ENCODE assay signal across 8 cellular contexts in the genomic region with DNA sequence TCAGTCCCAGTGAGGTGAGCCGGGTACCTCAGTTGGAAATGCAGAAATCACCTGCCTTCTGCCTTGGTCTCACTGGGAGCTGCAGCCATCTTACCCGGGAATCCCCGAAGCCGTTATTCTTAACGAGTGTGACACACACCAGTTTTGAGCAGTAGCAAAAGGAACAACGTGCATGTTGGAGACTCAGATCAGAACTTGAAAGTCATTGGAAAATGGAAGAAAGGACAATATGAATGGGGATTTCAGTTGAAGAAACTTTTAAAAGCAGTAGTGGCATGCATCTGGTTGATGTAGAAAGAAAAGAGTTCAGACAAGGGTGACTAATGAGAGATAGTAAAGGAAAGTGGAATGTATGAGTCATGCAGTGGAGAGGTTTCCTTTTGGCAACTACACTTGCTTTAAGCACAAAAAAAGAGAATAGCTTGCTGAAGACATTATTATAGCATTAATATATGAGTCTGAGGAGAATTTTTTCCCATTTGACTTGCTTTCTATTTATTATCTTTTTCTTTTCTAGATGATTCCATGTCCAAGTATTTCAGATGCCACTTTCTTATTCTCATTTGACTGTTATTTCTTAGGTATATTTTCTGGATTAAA. TPM values are rescaled to one million over a fixed set of nuclear protein-coding genes. Genes with fewer than 3 reads are reported as not detected.
DNase-seq lines count a peak whose midpoint lies in the region; ATAC-seq, FAIRE-seq and TF ChIP-seq lines count a peak whose summit lies in the region.

No MANE protein-coding gene starts in this region.

- TF ChIP-seq CTCF in pancreas (IDR thresholded peaks at IDR 0.05), result no peak
- TF ChIP-seq CTCF in endothelial cell (IDR thresholded peaks at IDR 0.05; ENCODE audit: unreplicated experiment), result no peak

- H3K4me1 Mint-ChIP-seq in IgD-negative memory B cell (peaks cover 20 to 41% (median 40%) of the 10 kb centered on the region in 3 donors), endothelial cell (ENCODE audit: unreplicated experiment) (peaks cover 3% of the 10 kb centered on the region)

- intact Hi-C loops in pancreas (cut with DNase I), result no loop called here

- H3K27ac Mint-ChIP-seq in IgD-negative memory B cell, result peak overlapping the region; percentile 1 to 84 (median 12)
- H3K27ac Mint-ChIP-seq in endothelial cell (ENCODE audit: unreplicated experiment), result no peak overlapping the region

- H3K27ac ChIP-seq in esophagus (ENCODE audit: low read depth in 2 of 2, low read length in 1 of 2) (peak overlapping the region; percentile 44 to 55), pancreas (peak overlapping the region in 1 of 4 donors; percentile 56)

- H3K36me3 ChIP-seq in esophagus (ENCODE audit: control insufficient read depth in 2 of 2, insufficient read depth in 2 of 2, low read length in 1 of 2) (no peaks in the 10 kb centered on the region), pancreas (no peaks in the 10 kb centered on the region), H7 (replicated peaks; ENCODE audit: control insufficient read depth, insufficient read depth, low read length) (no peaks in the 10 kb centered on the region; the same call in 1 of the 2 replicates)

- ATAC-seq in GM21717 (IDR thresholded peaks at IDR 0.05; ENCODE audit: unreplicated experiment) (peak; percentile 81), pancreas (peak; percentile 77 to 98 (median 88))
- ATAC-seq in activated CD4-positive, CD25-positive, alpha-beta regulatory T cell treated with anti-CD3 and anti-CD28 coated beads, Interleukin-2, amount 50 U/mL, for 24 hours, result peak; percentile 89 to 90

- H3K36me3 Mint-ChIP-seq in IgD-negative memory B cell (peaks cover 20% of the 10 kb centered on the region), endothelial cell (ENCODE audit: low read depth, unreplicated experiment) (peaks cover 32% of the 10 kb centered on the region)

- H3K4me3 Mint-ChIP-seq in IgD-negative memory B cell, result peak overlapping the region; percentile 18 to 89 (median 70)
- no peak overlapping the region for H3K4me3 Mint-ChIP-seq in endothelial cell (ENCODE audit: unreplicated experiment)

- H3K27me3 ChIP-seq in esophagus (ENCODE audit: control insufficient read depth in 1 of 2, insufficient read depth in 2 of 2, low read length in 2 of 2) (no peaks in the 10 kb centered on the region), pancreas (no peaks in the 10 kb centered on the region), H7 (ENCODE audit: control insufficient read depth, insufficient read depth, low read length) (no peaks in the 10 kb centered on the region)

- H3K27me3 Mint-ChIP-seq in IgD-negative memory B cell (no peaks in the 10 kb centered on the region), endothelial cell (ENCODE audit: unreplicated experiment) (peaks cover 1% of the 10 kb centered on the region)

- FAIRE-seq in pancreas (lab: Jason Lieb, UNC), result peak; percentile 45

- H3K9me3 ChIP-seq in esophagus (ENCODE audit: control insufficient read depth in 2 of 2, insufficient read depth in 1 of 2, low read depth in 1 of 2, low read length in 1 of 2) (no peaks in the 10 kb centered on the region), pancreas (no peaks in the 10 kb centered on the region)

- H3K4me1 ChIP-seq in esophagus (ENCODE audit: control insufficient read depth in 2 of 2, insufficient read depth in 2 of 2, low read length in 1 of 2) (peaks cover 0 to 8% of the 10 kb centered on the region in 2 donors), pancreas (peaks cover 0 to 5% (median 0%) of the 10 kb centered on the region in 3 donors)

- 26 to 42% methylated on average over 6 of the region's 6 CpGs for WGBS in esophagus, 2 donors
- WGBS in pancreas, 2 donors, result 80 to 89% methylated on average over 6 of the region's 6 CpGs

- peak; percentile 86 for DNase-seq in GM03348 (ENCODE audit: low spot score)
- no peak for DNase-seq in pancreas
- no peak for DNase-seq in endothelial cell (ENCODE audit: low spot score)
- DNase-seq in H7, result no peak

- peaks cover 2 to 18% (median 6%) of the 10 kb centered on the region in 3 donors for H3K9me3 Mint-ChIP-seq in IgD-negative memory B cell
- peaks cover 13% of the 10 kb centered on the region for H3K9me3 Mint-ChIP-seq in endothelial cell (ENCODE audit: unreplicated experiment)

- H3K4me3 ChIP-seq in esophagus (ENCODE audit: low read depth in 1 of 2, low read length in 2 of 2) (no peak overlapping the region), pancreas (no peak overlapping the region), H7 (ENCODE audit: insufficient read depth, low read depth, low read length) (no peak overlapping the region)

RNA-seq across cellular contexts. Expression of a gene that starts 44.4 kb away (rescaled TPM):
- polyA plus RNA-seq in IgD-negative memory B cell, result 0.15 TPM
- polyA plus RNA-seq in esophagus, result under 1 TPM; 0.15 to 0.92 TPM
- total RNA-seq in pancreas, result under 1 TPM; 0.38 to 0.79 (median 0.54) TPM
- polyA plus RNA-seq in pancreas, result 1 to 10 TPM in 1 of 2 donors, under 1 TPM in 1; 0.66 to 1.3 TPM
- total RNA-seq in endothelial cell (ENCODE audit: unreplicated experiment), result 0.31 TPM
- total RNA-seq in H7 (2014; rRNA removed; shearing (Covaris generic)), result 0.03 and 0.37 TPM in 2 replicates

RNA-seq across cellular contexts. Expression of a gene that starts 55.1 kb away (rescaled TPM):
- polyA plus RNA-seq in IgD-negative memory B cell (29.9 TPM), esophagus (1 to 10 TPM; 3.2 to 3.5 TPM), pancreas (1 to 10 TPM; 3.9 to 5.7 TPM)
- total RNA-seq in pancreas (10 to 100 TPM in 5 of 6 donors, 1 to 10 TPM in 1; 9.8 to 18.5 (median 11.7) TPM), endothelial cell (ENCODE audit: unreplicated experiment) (19.3 TPM)
- 8.6 and 12.5 TPM in 2 replicates for total RNA-seq in H7 (2014; rRNA removed; shearing (Covaris generic))

RNA-seq across cellular contexts. Expression of a gene that starts 55.4 kb away (rescaled TPM):
- polyA plus RNA-seq in IgD-negative memory B cell (17.7 TPM), esophagus (10 to 100 TPM; 13.4 to 13.5 TPM), pancreas (1 to 10 TPM; 6.2 to 8.7 TPM)
- total RNA-seq in pancreas (10 to 100 TPM; 10.2 to 22.7 (median 13.5) TPM), endothelial cell (ENCODE audit: unreplicated experiment) (46.8 TPM)
- 16.8 and 20.9 TPM in 2 replicates for total RNA-seq in H7 (2014; rRNA removed; shearing (Covaris generic))
